ENCODE assay signal across 21 cellular contexts in genomic region chr18:74866577-74866976, GRCh38.
A peak's percentile ranks its signal among the peaks of the same experiment; 100 is the strongest.
DNase-seq lines count a peak whose midpoint lies in the region; FAIRE-seq and TF ChIP-seq lines count a peak whose summit lies in the region.
"Had no signal": no experiment of that assay in that cellular context is flagged by ENCODE, and none has a peak within 500 bp of the region (broad histone marks: within the 10 kb centered on the region; RNA-seq: fewer than 3 reads in every experiment).

No MANE protein-coding gene starts in this region.

- H3K4me3 ChIP-seq in small intestine (ENCODE audit: low read depth in 1 of 2, low read length in 2 of 2) (no peak overlapping the region), A673 (ENCODE audit: low read depth, low read length, poor library complexity, severe bottlenecking) (no peak overlapping the region)
- H3K4me3 ChIP-seq: BLaER1, GM23248 had no signal

- FAIRE-seq in A204.1 (lab: Jason Lieb, UNC) = peak; percentile 75
- FAIRE-seq in RCC 7860 (lab: Jason Lieb, UNC) = peak; percentile 8
- FAIRE-seq in frontal cortex (lab: Jason Lieb, UNC) = peak; percentile 94
- FAIRE-seq in small intestine (lab: Jason Lieb, UNC) = peak; percentile 82
- FAIRE-seq: GM12891, GM18507, H1 had no signal

- POLR2A ChIA-PET in A673 (lab: Charles Lee; ENCODE audit: low non-redundant PET) = no interaction called here

- CTCF ChIA-PET in A673 (lab: Charles Lee) = no interaction called here

- no peak for DNase-seq in RCC 7860 (ENCODE audit: low spot score)
- no peak for DNase-seq in frontal cortex (ENCODE audit: low spot score in 2 of 2)
- no peak for DNase-seq in small intestine
- no peak for DNase-seq in C1 segment of cervical spinal cord (lab: John Stamatoyannopoulos, UW)
- DNase-seq in central memory CD4-positive, alpha-beta T cell = no peak
- no peak for DNase-seq in A673 (ENCODE audit: low spot score)
- DNase-seq: 8988T; CD4-positive, alpha-beta T cell; CD8-positive, alpha-beta memory T cell; DMS 273 treated with DMSO at 0.1 percent for 48 hours; DMS79; EL; GF-D8; GM23248; H7; HCEC 1CT had no signal

- H3K9me3 ChIP-seq in small intestine (ENCODE audit: control insufficient read depth, low read depth) (no peaks in the 10 kb centered on the region), A673 (ENCODE audit: low read depth, low read length, poor library complexity, severe bottlenecking) (no peaks in the 10 kb centered on the region)
- H3K9me3 ChIP-seq: BLaER1 had no signal

- no peak for TF ChIP-seq CTCF in A673 (conservative IDR thresholded peaks at IDR 0.05; ENCODE audit: low read depth, low read length)

- 97 to 98% (median 98%) methylated on average over 3 of the region's 3 CpGs for WGBS in small intestine, 3 donors

- H3K27ac ChIP-seq in small intestine (ENCODE audit: low read depth in 1 of 2, low read length in 1 of 2) (no peak overlapping the region), A673 (ENCODE audit: low read depth, low read length, poor library complexity, severe bottlenecking) (no peak overlapping the region)
- H3K27ac ChIP-seq: BLaER1, GM23248 had no signal

- intact Hi-C loops in A673 (cut with micrococcal nuclease; ENCODE audit: unreplicated experiment) = no loop called here

- no peaks in the 10 kb centered on the region for H3K4me1 ChIP-seq in small intestine (ENCODE audit: control insufficient read depth in 2 of 2, insufficient read depth in 1 of 2, low read depth in 1 of 2, low read length in 1 of 2)
- H3K4me1 ChIP-seq in A673 (ENCODE audit: insufficient read depth, low read length, poor library complexity, severe bottlenecking) = no peaks in the 10 kb centered on the region

- BruUV-seq in A673 (replicated peaks; lab: Mats Ljungman, UMichigan) = no TSS peak

- H3K36me3 ChIP-seq in small intestine (ENCODE audit: control insufficient read depth in 2 of 2, insufficient read depth in 2 of 2, low read length in 2 of 2) (no peaks in the 10 kb centered on the region), A673 (ENCODE audit: insufficient read depth, low read length, poor library complexity, severe bottlenecking) (no peaks in the 10 kb centered on the region)
- H3K36me3 ChIP-seq: BLaER1 had no signal

- H3K27me3 ChIP-seq in small intestine (ENCODE audit: control insufficient read depth in 2 of 2, insufficient read depth in 2 of 2, low read length in 2 of 2) (no peaks in the 10 kb centered on the region), A673 (replicated peaks; ENCODE audit: insufficient read depth, low read depth, low read length, poor library complexity) (no peaks in the 10 kb centered on the region)
- H3K27me3 ChIP-seq: BLaER1 had no signal
